Comparison of ENCODE assay signal across 14 cellular contexts in the genomic region with DNA sequence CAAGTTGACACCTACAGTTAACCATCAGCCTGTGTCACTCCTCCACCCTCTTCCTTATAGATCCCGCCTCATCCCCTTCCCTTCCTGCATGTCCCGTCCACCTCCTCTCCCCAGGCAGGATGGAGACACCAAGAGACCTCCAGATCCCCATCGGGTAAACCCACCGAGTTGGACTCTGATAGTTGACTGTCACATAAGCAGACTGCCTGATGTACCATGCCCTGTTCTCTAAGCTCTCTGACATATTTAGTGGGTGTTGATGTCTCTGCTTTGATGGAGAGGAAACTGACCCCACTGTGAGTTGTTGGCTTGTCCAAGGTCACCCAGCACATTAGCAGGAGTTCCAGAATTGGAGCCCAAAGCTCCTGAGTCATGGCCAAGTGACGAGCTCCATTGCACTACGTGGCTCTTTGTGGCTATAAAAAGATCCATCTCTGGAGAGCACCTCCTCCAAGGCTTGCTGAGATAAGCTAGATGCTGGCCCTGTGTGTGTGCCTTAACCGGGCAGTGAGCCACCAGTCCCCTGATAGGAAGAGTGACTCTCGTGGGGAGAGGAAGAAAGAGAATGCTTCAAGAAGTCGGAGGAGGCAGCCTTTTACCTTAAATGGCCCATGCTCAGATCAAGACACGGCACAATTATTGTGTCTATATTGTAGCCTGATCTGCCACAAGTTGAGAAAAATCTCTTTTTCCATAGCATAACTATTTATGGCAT.
DNase-seq lines count a peak whose midpoint lies in the region; ATAC-seq, FAIRE-seq and TF ChIP-seq lines count a peak whose summit lies in the region.
"Had no signal": no experiment of that assay in that cellular context is flagged by ENCODE, and none has a peak within 500 bp of the region (broad histone marks: within the 10 kb centered on the region; RNA-seq: fewer than 3 reads in every experiment).

No MANE protein-coding gene starts in this region.

- peaks cover 19% of the 10 kb centered on the region for H3K27me3 Mint-ChIP-seq in activated naive CD8-positive, alpha-beta T cell treated with anti-CD3 and anti-CD28 coated beads, Interleukin-2, amount 50 U/mL, for 24 hours

- no peaks in the 10 kb centered on the region for H3K9me3 ChIP-seq in RWPE2 (ENCODE audit: severe bottlenecking)
- H3K9me3 ChIP-seq in pancreas = no peaks in the 10 kb centered on the region

- H3K36me3 ChIP-seq in BJ (ENCODE audit: control insufficient read depth, insufficient read depth, low read length) (no peaks in the 10 kb centered on the region), RWPE2 (ENCODE audit: low read depth) (no peaks in the 10 kb centered on the region), pancreas (no peaks in the 10 kb centered on the region)

- peak overlapping the region; percentile 74 for H3K27ac ChIP-seq in RWPE2 (ENCODE audit: poor library complexity, severe bottlenecking)
- H3K27ac ChIP-seq in pancreas = no peak overlapping the region
- H3K27ac ChIP-seq: skin epidermis had no signal

- H3K4me3 Mint-ChIP-seq in activated naive CD8-positive, alpha-beta T cell treated with anti-CD3 and anti-CD28 coated beads, Interleukin-2, amount 50 U/mL, for 24 hours = no peak overlapping the region
- H3K4me3 Mint-ChIP-seq: activated CD8-positive, alpha-beta memory T cell treated with anti-CD3 and anti-CD28 coated beads, Interleukin-2, amount 10 ng/mL, durations not matched to agents 7 days and 5 days; activated naive CD8-positive, alpha-beta T cell; CD4-positive, CD25-positive, alpha-beta regulatory T cell had no signal

- intact Hi-C loops in pancreas (cut with DNase I) = no loop called here

- CTCF ChIA-PET in BJ (lab: Yijun Ruan, JAX) = interaction anchor here (1.4 to 3.2 kb wide), 2 partner anchors 12 to 14 kb away, joined by 3 to 12 read pairs; no protein-coding TSS in a partner anchor

- no peaks in the 10 kb centered on the region for H3K9me3 Mint-ChIP-seq in activated naive CD8-positive, alpha-beta T cell treated with anti-CD3 and anti-CD28 coated beads, Interleukin-2, amount 50 U/mL, for 24 hours

- POLR2A ChIA-PET in BJ (lab: Charles Lee) = interaction anchor here (0.5 kb wide), 2 partner anchors 405 to 591 kb away, joined by 4 to 7 read pairs; no protein-coding TSS in a partner anchor

- H3K4me1 ChIP-seq in RWPE2 (ENCODE audit: insufficient read depth, poor library complexity, severe bottlenecking) (peaks cover 15% of the 10 kb centered on the region), pancreas (no peaks in the 10 kb centered on the region)

- WGBS in pancreas, 2 donors = 47 to 51% methylated on average over 10 of the region's 10 CpGs

- no peak overlapping the region for H3K27ac Mint-ChIP-seq in activated naive CD8-positive, alpha-beta T cell treated with anti-CD3 and anti-CD28 coated beads, Interleukin-2, amount 50 U/mL, for 24 hours
- H3K27ac Mint-ChIP-seq: activated CD8-positive, alpha-beta memory T cell treated with anti-CD3 and anti-CD28 coated beads, Interleukin-2, amount 10 ng/mL, durations not matched to agents 7 days and 5 days; activated naive CD8-positive, alpha-beta T cell; CD4-positive, CD25-positive, alpha-beta regulatory T cell had no signal

- no peaks in the 10 kb centered on the region for H3K4me1 Mint-ChIP-seq in activated naive CD8-positive, alpha-beta T cell treated with anti-CD3 and anti-CD28 coated beads, Interleukin-2, amount 50 U/mL, for 24 hours
- H3K4me1 Mint-ChIP-seq: activated CD8-positive, alpha-beta memory T cell treated with anti-CD3 and anti-CD28 coated beads, Interleukin-2, amount 10 ng/mL, durations not matched to agents 7 days and 5 days; CD4-positive, CD25-positive, alpha-beta regulatory T cell had no signal

- no peak for FAIRE-seq in pancreas (lab: Jason Lieb, UNC)
- FAIRE-seq: TTC549 had no signal

- ATAC-seq in RWPE2 (ENCODE audit: low read depth) = no peak
- ATAC-seq in pancreas = peak in 3 of 4 donors; percentile 21 to 49 (median 30)
- ATAC-seq in activated naive CD8-positive, alpha-beta T cell treated with anti-CD3 and anti-CD28 coated beads, Interleukin-2, amount 50 U/mL, for 24 hours = no peak
- ATAC-seq: activated CD8-positive, alpha-beta memory T cell treated with anti-CD3 and anti-CD28 coated beads, Interleukin-2, amount 10 ng/mL, durations not matched to agents 7 days and 5 days had no signal

- H3K27me3 ChIP-seq in BJ (ENCODE audit: control insufficient read depth, insufficient read depth, low read length) (no peaks in the 10 kb centered on the region), RWPE2 (ENCODE audit: insufficient read depth, poor library complexity, severe bottlenecking) (no peaks in the 10 kb centered on the region), pancreas (no peaks in the 10 kb centered on the region)

- peak; percentile 42 for DNase-seq in BJ (ENCODE audit: low read depth)
- no peak for DNase-seq in RWPE2 (ENCODE audit: low spot score)
- peak; percentile 37 for DNase-seq in fibroblast of peridontal ligament (ENCODE audit: extremely low read depth)
- DNase-seq in pancreas = no peak
- no peak for DNase-seq in activated naive CD8-positive, alpha-beta T cell treated with anti-CD3 and anti-CD28 coated beads, Interleukin-2, amount 50 U/mL, for 24 hours
- DNase-seq in activated CD8-positive, alpha-beta memory T cell treated with anti-CD3 and anti-CD28 coated beads, Interleukin-2, amount 50 U/mL, for 48 hours = no peak
- DNase-seq in NCI-H2227 (lab: John Stamatoyannopoulos, UW; ENCODE audit: unreplicated experiment) = no peak
- no peak for DNase-seq in NCI-H524 (lab: John Stamatoyannopoulos, UW)
- DNase-seq: activated CD8-positive, alpha-beta memory T cell treated with anti-CD3 and anti-CD28 coated beads, Interleukin-2, amount 10 ng/mL, durations not matched to agents 7 days and 5 days; CD4-positive, CD25-positive, alpha-beta regulatory T cell; effector CD4-positive, alpha-beta T cell had no signal

- no peak for TF ChIP-seq CTCF in BJ (IDR thresholded peaks at IDR 0.05; ENCODE audit: insufficient read depth, low read depth, low read length)
- no peak for TF ChIP-seq CTCF in RWPE2 (IDR thresholded peaks at IDR 0.05; ENCODE audit: poor library complexity, severe bottlenecking)
- no peak for TF ChIP-seq CTCF in pancreas (IDR thresholded peaks at IDR 0.05)

- H3K4me3 ChIP-seq in BJ (ENCODE audit: low read depth, low read length) (no peak overlapping the region), RWPE2 (ENCODE audit: severe bottlenecking) (no peak overlapping the region), pancreas (no peak overlapping the region)
- H3K4me3 ChIP-seq: skin epidermis had no signal

- no peaks in the 10 kb centered on the region for H3K36me3 Mint-ChIP-seq in activated naive CD8-positive, alpha-beta T cell treated with anti-CD3 and anti-CD28 coated beads, Interleukin-2, amount 50 U/mL, for 24 hours (ENCODE audit: low read depth)
- H3K36me3 Mint-ChIP-seq: activated CD8-positive, alpha-beta memory T cell treated with anti-CD3 and anti-CD28 coated beads, Interleukin-2, amount 10 ng/mL, durations not matched to agents 7 days and 5 days; activated naive CD8-positive, alpha-beta T cell; CD4-positive, CD25-positive, alpha-beta regulatory T cell had no signal

Comparison
In these comparisons a context has a peak if more than half of its experiments do, and no peak if none do; other contexts are left out.
1. DNase-seq: peak in BJ (single experiment) and fibroblast of peridontal ligament (single experiment); none in RWPE2 (single experiment), pancreas (0 of 6), activated naive CD8-positive, alpha-beta T cell treated with anti-CD3 and anti-CD28 coated beads, Interleukin-2, amount 50 U/mL, for 24 hours (single experiment), activated CD8-positive, alpha-beta memory T cell treated with anti-CD3 and anti-CD28 coated beads, Interleukin-2, amount 50 U/mL, for 48 hours (single experiment), NCI-H2227 (single experiment) and NCI-H524 (0 of 2).
2. ATAC-seq: peak in pancreas (3 of 4); none in RWPE2 (single experiment) and activated naive CD8-positive, alpha-beta T cell treated with anti-CD3 and anti-CD28 coated beads, Interleukin-2, amount 50 U/mL, for 24 hours (single experiment).